Comparison of ENCODE assay signal across 20 cellular contexts in genomic region chr11:82945682-82946081, GRCh38. TPM values are rescaled to one million over a fixed set of nuclear protein-coding genes. Genes with fewer than 3 reads are reported as not detected.
DNase-seq lines count a peak whose midpoint lies in the region; ATAC-seq, FAIRE-seq and TF ChIP-seq lines count a peak whose summit lies in the region.
"Had no signal": no experiment of that assay in that cellular context is flagged by ENCODE, and none has a peak within 500 bp of the region (broad histone marks: within the 10 kb centered on the region; RNA-seq: fewer than 3 reads in every experiment).

No MANE protein-coding gene starts in this region.

- H4K91ac ChIP-seq in H1 (replicated peaks; ENCODE audit: insufficient read length, low read length), result no peak overlapping the region

- H3K56ac ChIP-seq in H1 (replicated peaks; ENCODE audit: insufficient read length, low read depth, low read length), result no peak overlapping the region

- TF ChIP-seq POLR2A in HepG2 (IDR thresholded peaks at IDR 0.05; ENCODE audit: insufficient read depth in 1 of 2, low read depth in 2 of 2, low read length in 2 of 2) (no peak), right lobe of liver (IDR thresholded peaks at IDR 0.05) (no peak), H1 (IDR thresholded peaks at IDR 0.05; ENCODE audit: control extremely low read depth in 1 of 2, low read depth in 2 of 2, low read length in 2 of 2) (no peak)

- H3K79me2 ChIP-seq in HepG2 (ENCODE audit: insufficient read depth, low read length), result no peaks in the 10 kb centered on the region
- no peaks in the 10 kb centered on the region for H3K79me2 ChIP-seq in Karpas-422 (ENCODE audit: low read length)
- H3K79me2 ChIP-seq in H1 (ENCODE audit: control insufficient read depth in 1 of 2, insufficient read depth in 2 of 2, low read length in 2 of 2), result no peaks in the 10 kb centered on the region

- no peaks in the 10 kb centered on the region; the same call in 1 of the 2 replicates for H3K23me2 ChIP-seq in H1 (ENCODE audit: low read depth, low read length)

- FAIRE-seq in HepG2 (lab: Jason Lieb, UNC), result no peak
- no peak for FAIRE-seq in H1 (lab: Jason Lieb, UNC)
- FAIRE-seq: A204.1, GM12878, K562 had no signal

- no peak overlapping the region for H3K18ac ChIP-seq in H1 (ENCODE audit: extremely low read depth, low read length)

- H3K4ac ChIP-seq in H1 (replicated peaks; ENCODE audit: insufficient read length, low read depth, low read length), result no peak overlapping the region

- no peak overlapping the region for H2BK5ac ChIP-seq in H1 (ENCODE audit: low read depth, low read length)

- H2BK20ac ChIP-seq in H1 (ENCODE audit: low read length), result no peak overlapping the region

- no peaks in the 10 kb centered on the region for H3K79me1 ChIP-seq in H1 (ENCODE audit: low read depth, low read length)

- no peak overlapping the region for H4K5ac ChIP-seq in H1 (ENCODE audit: insufficient read length, low read depth, low read length)

- no peaks in the 10 kb centered on the region for H3K9me3 ChIP-seq in HepG2 (ENCODE audit: low read length)
- no peaks in the 10 kb centered on the region for H3K9me3 ChIP-seq in right lobe of liver
- no peaks in the 10 kb centered on the region for H3K9me3 ChIP-seq in Karpas-422 (ENCODE audit: low read length)
- H3K9me3 ChIP-seq in H1 (ENCODE audit: insufficient read depth in 2 of 2, low read depth in 1 of 2, low read length in 1 of 2), result no peaks in the 10 kb centered on the region
- H3K9me3 ChIP-seq: BE2C, HAP-1 had no signal

- no peaks in the 10 kb centered on the region for H3K9me2 ChIP-seq in Karpas-422 (replicated peaks; ENCODE audit: insufficient read depth, low read length)

- TF ChIP-seq CTCF in HepG2 (CRISPR knock-in tag; IDR thresholded peaks at IDR 0.05), result no peak
- no peak for TF ChIP-seq CTCF in right lobe of liver (IDR thresholded peaks at IDR 0.05)
- no peak for TF ChIP-seq CTCF in H1 (IDR thresholded peaks at IDR 0.05; ENCODE audit: control extremely low read depth in 1 of 3, insufficient read depth in 1 of 3, low read depth in 1 of 3, low read length in 3 of 3)
- no peak for TF ChIP-seq CTCF in dorsolateral prefrontal cortex (IDR thresholded peaks at IDR 0.05 in 54 of 56, conservative IDR thresholded peaks at IDR 0.05 in 2 of 56; ENCODE audit: low read depth in 1 of 56, partially characterized antibody in 56 of 56)

- H3K9ac ChIP-seq in HepG2 (ENCODE audit: insufficient read depth, low read depth, low read length) (peak overlapping the region; percentile 30; the same call in 1 of the 2 replicates), Karpas-422 (ENCODE audit: low read length) (peak overlapping the region; percentile 27), H1 (replicated peaks in 1 of 4; ENCODE audit: extremely low read depth in 1 of 4, low read depth in 3 of 4, low read length in 3 of 4) (no peak overlapping the region)

- peak overlapping the region in 1 of 3 experiments; percentile 36; a peak in 1 of 6 replicates for H3K4me3 ChIP-seq in HepG2 (replicated peaks in 1 of 3; ENCODE audit: insufficient read depth in 1 of 3, low read depth in 2 of 3, low read length in 3 of 3)
- H3K4me3 ChIP-seq in right lobe of liver, result no peak overlapping the region
- H3K4me3 ChIP-seq in Karpas-422 (ENCODE audit: low read length), result no peak overlapping the region
- H3K4me3 ChIP-seq in H1 (ENCODE audit: extremely low read depth in 1 of 4, insufficient read depth in 2 of 4, low read depth in 3 of 4, low read length in 4 of 4), result no peak overlapping the region
- H3K4me3 ChIP-seq in dorsolateral prefrontal cortex, result no peak overlapping the region
- H3K4me3 ChIP-seq: GM12878, HAP-1, K562 had no signal

- POLR2A ChIA-PET in HepG2 (lab: Yijun Ruan, JAX) (interaction anchor here (1.1 to 1.4 kb wide), 3 partner anchors 10 to 126 kb away, joined by 4 to 7 read pairs (median 6); partner anchors contain the start of gene RAB30), H1 (lab: Charles Lee; ENCODE audit: partially characterized antibody) (no interaction called here)

- no TSS peak for BruUV-seq in HepG2 (replicated peaks; lab: Mats Ljungman, UMichigan)

- in situ Hi-C loops in HepG2 (cut with HindIII; ENCODE audit: extremely low pct_ligation_motif_present, low pct_unique_long_range_greater_than_20kb), result no loop called here

- DNase-seq in HepG2 (ENCODE audit: low spot score) (peak; percentile 28), right lobe of liver (no peak), Karpas-422 (no peak), H1 (ENCODE audit: low read depth in 1 of 2, low spot score in 2 of 2) (no peak), dorsolateral prefrontal cortex (no peak)
- DNase-seq: ACHN; BE2C; C1 segment of cervical spinal cord; CD4-positive, CD25-positive, alpha-beta regulatory T cell; CD8-positive, alpha-beta memory T cell; COR-L47; DMS153; DMS79; EL had no signal

- no peak overlapping the region for H3K14ac ChIP-seq in H1 (ENCODE audit: insufficient read length)

- H3K4me2 ChIP-seq in HepG2 (ENCODE audit: low read depth, low read length), result peak overlapping the region; percentile 54
- H3K4me2 ChIP-seq in Karpas-422 (ENCODE audit: low read depth, low read length, poor library complexity, severe bottlenecking), result peak overlapping the region; percentile 45
- H3K4me2 ChIP-seq in H1 (ENCODE audit: insufficient read depth in 1 of 2, low read depth in 2 of 2, low read length in 2 of 2), result no peak overlapping the region

- no peak overlapping the region for H2BK12ac ChIP-seq in H1 (ENCODE audit: low read depth, low read length)

- CTCF ChIA-PET in HepG2 (lab: Yijun Ruan, JAX; ENCODE audit: low intra/inter-chr PET ratio, low total read pairs) (no interaction called here), H1 (lab: Charles Lee; ENCODE audit: partially characterized antibody) (interaction anchor here (1.1 kb wide), 1 partner anchor 23 kb away, joined by 3 read pairs; no protein-coding TSS in a partner anchor)

- no peak overlapping the region for H2BK120ac ChIP-seq in H1 (replicated peaks; ENCODE audit: low read depth, low read length)

- H3K27me3 ChIP-seq in HepG2 (ENCODE audit: control insufficient read depth in 1 of 2, insufficient read depth in 2 of 2, low read length in 2 of 2) (no peaks in the 10 kb centered on the region), right lobe of liver (no peaks in the 10 kb centered on the region), Karpas-422 (ENCODE audit: low read length) (no peaks in the 10 kb centered on the region), H1 (replicated peaks in 1 of 4; ENCODE audit: control insufficient read depth in 3 of 4, extremely low read depth in 1 of 4, insufficient read depth in 3 of 4, low read length in 3 of 4) (no peaks in the 10 kb centered on the region), dorsolateral prefrontal cortex (no peaks in the 10 kb centered on the region)
- H3K27me3 ChIP-seq: BE2C had no signal

- H3K4me1 ChIP-seq in HepG2 (ENCODE audit: insufficient read depth, low read length) (peaks cover 24% of the 10 kb centered on the region), right lobe of liver (no peaks in the 10 kb centered on the region), Karpas-422 (ENCODE audit: low read length) (peaks cover 30% of the 10 kb centered on the region), H1 (replicated peaks in 1 of 4; ENCODE audit: control insufficient read depth in 3 of 4, insufficient read depth in 4 of 4, low read length in 3 of 4) (no peaks in the 10 kb centered on the region)
- H3K4me1 ChIP-seq: BE2C had no signal

- H3K23ac ChIP-seq in H1 (ENCODE audit: insufficient read length), result no peak overlapping the region

- H4K20me1 ChIP-seq in HepG2 (ENCODE audit: insufficient read depth, low read length) (no peaks in the 10 kb centered on the region), Karpas-422 (ENCODE audit: insufficient read depth, low read depth, low read length) (no peaks in the 10 kb centered on the region), H1 (replicated peaks in 1 of 2; ENCODE audit: control insufficient read depth in 1 of 2, insufficient read depth in 2 of 2, low read length in 2 of 2) (no peaks in the 10 kb centered on the region)

- intact Hi-C loops in HepG2 (cut with micrococcal nuclease; ENCODE audit: unreplicated experiment) (no loop called here), right lobe of liver (cut with DNase I) (no loop called here), dorsolateral prefrontal cortex (cut with DNase I) (no loop called here)

- no peaks in the 10 kb centered on the region for H3K36me3 ChIP-seq in HepG2 (replicated peaks in 1 of 2; ENCODE audit: control insufficient read depth in 1 of 2, insufficient read depth in 2 of 2, low read length in 2 of 2)
- H3K36me3 ChIP-seq in right lobe of liver, result no peaks in the 10 kb centered on the region
- H3K36me3 ChIP-seq in Karpas-422 (ENCODE audit: insufficient read depth, low read length), result no peaks in the 10 kb centered on the region
- H3K36me3 ChIP-seq in H1 (ENCODE audit: control insufficient read depth in 2 of 4, insufficient read depth in 4 of 4, low read length in 3 of 4), result no peaks in the 10 kb centered on the region
- H3K36me3 ChIP-seq: BE2C, HAP-1 had no signal

- H3K27ac ChIP-seq in HepG2 (ENCODE audit: extremely low read length, insufficient read depth, low read length), result no peak overlapping the region
- no peak overlapping the region for H3K27ac ChIP-seq in right lobe of liver
- peak overlapping the region; percentile 49; the same call in 1 of the 2 replicates for H3K27ac ChIP-seq in Karpas-422 (ENCODE audit: low read length)
- no peak overlapping the region for H3K27ac ChIP-seq in H1 (ENCODE audit: low read depth, low read length)
- no peak overlapping the region for H3K27ac ChIP-seq in dorsolateral prefrontal cortex

- TF ChIP-seq RAD21 in HepG2 (CRISPR knock-in tag; IDR thresholded peaks at IDR 0.05), result no peak
- no peak for TF ChIP-seq RAD21 in H1 (IDR thresholded peaks at IDR 0.05 in 1 of 2, conservative IDR thresholded peaks at IDR 0.05 in 1 of 2; ENCODE audit: low read depth in 2 of 2, low read length in 2 of 2)

- peak overlapping the region; percentile 57; the same call in 1 of the 2 replicates for H4K8ac ChIP-seq in H1 (ENCODE audit: extremely low read depth, insufficient read depth, low read length)

- no peak overlapping the region for H2AFZ ChIP-seq in HepG2 (ENCODE audit: low read length)
- peak overlapping the region; percentile 33; the same call in 1 of the 2 replicates for H2AFZ ChIP-seq in Karpas-422 (ENCODE audit: low read length)
- H2AFZ ChIP-seq in H1 (ENCODE audit: low read length), result no peak overlapping the region; the same call in 1 of the 2 replicates

- H2BK15ac ChIP-seq in H1 (ENCODE audit: low read length), result no peak overlapping the region

- peak in 1 of 2 experiments; percentile 10; a peak in 1 of 4 replicates for TF ChIP-seq EP300 in HepG2 (IDR thresholded peaks at IDR 0.05; ENCODE audit: low read depth in 2 of 2, low read length in 2 of 2)
- no peak for TF ChIP-seq EP300 in HepG2 (CRISPR knock-in tag; IDR thresholded peaks at IDR 0.05; ENCODE audit: borderline replicate concordance)
- no peak for TF ChIP-seq EP300 in H1 (IDR thresholded peaks at IDR 0.05; ENCODE audit: borderline replicate concordance in 1 of 2, low read depth in 2 of 2, low read length in 2 of 2)

- ATAC-seq in HepG2, result peak; percentile 94
- ATAC-seq in right lobe of liver, result no peak
- ATAC-seq in esophagus mucosa, result no peak
- no peak for ATAC-seq in HG03025 (IDR thresholded peaks at IDR 0.05; ENCODE audit: low FRiP score, unreplicated experiment)
- ATAC-seq: GM12878, K562 had no signal

- H2AK5ac ChIP-seq in H1 (ENCODE audit: low read depth, low read length), result no peak overlapping the region

RNA-seq across cellular contexts. Expression of gene DDIAS, which starts 44.1 kb away (rescaled TPM):
- total RNA-seq in HepG2 (2016; rRNA removed; fragmentation: Illumina TruSeq; extraction: Trizol), result 13.0 and 23.5 TPM in 2 replicates
- 4.5 and 6.3 TPM in 2 replicates for total RNA-seq in HepG2 (2016; cell fraction: cytosol; rRNA removed; fragmentation: Illumina TruSeq; extraction: Trizol; ENCODE audit: low read depth)
- 12.6 and 21.3 TPM in 2 replicates for total RNA-seq in HepG2 (2016; cell fraction: insoluble cytoplasmic fraction; rRNA removed; fragmentation: Illumina TruSeq; extraction: Trizol)
- 9.5 and 11.4 TPM in 2 replicates for total RNA-seq in HepG2 (2016; cell fraction: membrane; rRNA removed; fragmentation: Illumina TruSeq; extraction: Trizol)
- total RNA-seq in HepG2 (2016; cell fraction: nucleus; rRNA removed; fragmentation: Illumina TruSeq; extraction: Trizol), result 9.5 and 11.1 TPM in 2 replicates
- 2.2 and 3.5 TPM in 2 replicates for polyA plus RNA-seq in HepG2 (2011; rRNA removed)
- polyA plus RNA-seq in HepG2 (2011; cell fraction: cytosol; rRNA removed), result 1.6 and 2.0 TPM in 2 replicates
- polyA plus RNA-seq in HepG2 (2011; cell fraction: nucleus; rRNA removed), result 1.0 and 1.6 TPM in 2 replicates
- 1.7 and 5.3 TPM in 2 replicates for polyA plus RNA-seq in HepG2 (2012)
- 0.66 and 0.94 TPM in 2 replicates for polyA plus RNA-seq in HepG2 (2016; cell fraction: cytosol; fragmentation: Illumina TruSeq; extraction: Trizol; ENCODE audit: low read depth)
- polyA plus RNA-seq in HepG2 (2016; cell fraction: insoluble cytoplasmic fraction; fragmentation: Illumina TruSeq; extraction: Trizol; ENCODE audit: low read depth), result 13.7 and 16.2 TPM in 2 replicates
- 2.6 and 3.1 TPM in 2 replicates for polyA plus RNA-seq in HepG2 (2016; cell fraction: membrane; fragmentation: Illumina TruSeq; extraction: Trizol; ENCODE audit: low read depth)
- polyA plus RNA-seq in HepG2 (2016; cell fraction: nucleus; fragmentation: Illumina TruSeq; extraction: Trizol; ENCODE audit: insufficient read depth, low read depth), result 11.7 and 12.4 TPM in 2 replicates
- polyA minus RNA-seq in HepG2 (2011; rRNA and poly(A)+ RNA removed; ENCODE audit: low replicate concordance), result 10.5 and 39.5 TPM in 2 replicates
- 1.9 and 3.3 TPM in 2 replicates for polyA minus RNA-seq in HepG2 (2011; cell fraction: cytosol; rRNA and poly(A)+ RNA removed)
- 2.1 and 3.9 TPM in 2 replicates for polyA minus RNA-seq in HepG2 (2011; cell fraction: nucleus; rRNA and poly(A)+ RNA removed)
- total RNA-seq in right lobe of liver, result 1 to 10 TPM in 3 of 6 experiments, under 1 TPM in 3; 0.83 to 3.1 (median 1.2) TPM
- 9.3 and 26.8 TPM in 2 replicates for total RNA-seq in Karpas-422 (2014; rRNA removed; shearing (Covaris generic); ENCODE audit: low replicate concordance)
- total RNA-seq in H1 (2021; fragmentation: NEBNext Ultra II Directional; extraction: Animal tissue kit (Norgen Biotek cat#: 25700)), result 24.0 and 25.7 TPM in 2 replicates
- polyA plus RNA-seq in H1 (2011; rRNA removed), result 6.2 and 11.6 TPM in 2 replicates
- polyA plus RNA-seq in H1 (2011; cell fraction: cytosol; rRNA removed), result 11.2 TPM
- polyA plus RNA-seq in H1 (2011; cell fraction: nucleus; rRNA removed), result 13.7 TPM
- polyA plus RNA-seq in H1 (2012, experiment 1 of 2), result 13.0 to 25.1 TPM (median 22.2 TPM) in 4 replicates
- 1.9 TPM for polyA plus RNA-seq in H1 (2012, experiment 2 of 2)
- polyA plus RNA-seq in H1 (2013, experiment 1 of 2), result 18.6 TPM
- 18.7 TPM for polyA plus RNA-seq in H1 (2013, experiment 2 of 2)
- 38.5 and 40.0 TPM in 2 replicates for polyA minus RNA-seq in H1 (2011; rRNA and poly(A)+ RNA removed)
- polyA minus RNA-seq in H1 (2011; cell fraction: cytosol; rRNA and poly(A)+ RNA removed), result 11.2 TPM
- polyA minus RNA-seq in H1 (2011; cell fraction: nucleus; rRNA and poly(A)+ RNA removed), result 51.0 TPM
- total RNA-seq in dorsolateral prefrontal cortex, result 1 to 10 TPM in 25 of 120 experiments, under 1 TPM in 81, not detected in 14; 0.13 to 3.0 (median 0.64) TPM
- 8.9 TPM for total RNA-seq in esophagus mucosa

RNA-seq across cellular contexts. Expression of gene PRCP, which starts 45.5 kb away (rescaled TPM):
- total RNA-seq in HepG2 (2016; rRNA removed; fragmentation: Illumina TruSeq; extraction: Trizol) (49.9 and 84.2 TPM in 2 replicates), right lobe of liver (10 to 100 TPM; 35.4 to 84.9 (median 49.4) TPM), dorsolateral prefrontal cortex (100 to 1,000 TPM in 1 of 120 experiments, 10 to 100 TPM in 119; 38.4 to 137 (median 59.7) TPM), esophagus mucosa (48.5 TPM)
- total RNA-seq in HepG2 (2016; cell fraction: cytosol; rRNA removed; fragmentation: Illumina TruSeq; extraction: Trizol; ENCODE audit: low read depth), result 12.9 and 14.2 TPM in 2 replicates
- 49.2 and 86.3 TPM in 2 replicates for total RNA-seq in HepG2 (2016; cell fraction: insoluble cytoplasmic fraction; rRNA removed; fragmentation: Illumina TruSeq; extraction: Trizol)
- total RNA-seq in HepG2 (2016; cell fraction: membrane; rRNA removed; fragmentation: Illumina TruSeq; extraction: Trizol), result 29.1 and 33.4 TPM in 2 replicates
- 75.4 and 86.0 TPM in 2 replicates for total RNA-seq in HepG2 (2016; cell fraction: nucleus; rRNA removed; fragmentation: Illumina TruSeq; extraction: Trizol)
- polyA plus RNA-seq in HepG2 (2011; rRNA removed) (79.7 and 105 TPM in 2 replicates), H1 (2011; rRNA removed) (44.2 and 84.4 TPM in 2 replicates)
- 63.3 and 100 TPM in 2 replicates for polyA plus RNA-seq in HepG2 (2011; cell fraction: cytosol; rRNA removed)
- 24.2 and 26.5 TPM in 2 replicates for polyA plus RNA-seq in HepG2 (2011; cell fraction: nucleus; rRNA removed)
- polyA plus RNA-seq in HepG2 (2012), result 56.3 and 103 TPM in 2 replicates
- 12.6 and 13.4 TPM in 2 replicates for polyA plus RNA-seq in HepG2 (2016; cell fraction: cytosol; fragmentation: Illumina TruSeq; extraction: Trizol; ENCODE audit: low read depth)
- 48.2 and 49.2 TPM in 2 replicates for polyA plus RNA-seq in HepG2 (2016; cell fraction: insoluble cytoplasmic fraction; fragmentation: Illumina TruSeq; extraction: Trizol; ENCODE audit: low read depth)
- 27.2 and 33.0 TPM in 2 replicates for polyA plus RNA-seq in HepG2 (2016; cell fraction: membrane; fragmentation: Illumina TruSeq; extraction: Trizol; ENCODE audit: low read depth)
- 84.6 and 95.4 TPM in 2 replicates for polyA plus RNA-seq in HepG2 (2016; cell fraction: nucleus; fragmentation: Illumina TruSeq; extraction: Trizol; ENCODE audit: insufficient read depth, low read depth)
- polyA minus RNA-seq in HepG2 (2011; rRNA and poly(A)+ RNA removed; ENCODE audit: low replicate concordance), result 22.7 and 35.1 TPM in 2 replicates
- polyA minus RNA-seq in HepG2 (2011; cell fraction: cytosol; rRNA and poly(A)+ RNA removed), result 55.6 and 56.6 TPM in 2 replicates
- 29.0 and 33.7 TPM in 2 replicates for polyA minus RNA-seq in HepG2 (2011; cell fraction: nucleus; rRNA and poly(A)+ RNA removed)
- total RNA-seq in Karpas-422 (2014; rRNA removed; shearing (Covaris generic); ENCODE audit: low replicate concordance), result 17.9 and 46.1 TPM in 2 replicates
- total RNA-seq in H1 (2021; fragmentation: NEBNext Ultra II Directional; extraction: Animal tissue kit (Norgen Biotek cat#: 25700)), result 62.6 and 63.8 TPM in 2 replicates
- polyA plus RNA-seq in H1 (2011; cell fraction: cytosol; rRNA removed), result 61.6 TPM
- 24.4 TPM for polyA plus RNA-seq in H1 (2011; cell fraction: nucleus; rRNA removed)
- 53.0 to 122 TPM (median 59.7 TPM) in 4 replicates for polyA plus RNA-seq in H1 (2012, experiment 1 of 2)
- polyA plus RNA-seq in H1 (2012, experiment 2 of 2), result 34.4 TPM
- 90.8 TPM for polyA plus RNA-seq in H1 (2013, experiment 1 of 2)
- polyA plus RNA-seq in H1 (2013, experiment 2 of 2), result 95.5 TPM
- 45.8 and 58.1 TPM in 2 replicates for polyA minus RNA-seq in H1 (2011; rRNA and poly(A)+ RNA removed)
- polyA minus RNA-seq in H1 (2011; cell fraction: cytosol; rRNA and poly(A)+ RNA removed), result 43.3 TPM
- polyA minus RNA-seq in H1 (2011; cell fraction: nucleus; rRNA and poly(A)+ RNA removed), result 26.4 TPM

Comparison
In these comparisons a context has a peak if more than half of its experiments do, and no peak if none do; other contexts are left out.
1. H3K4me2 ChIP-seq: peak in HepG2 (single experiment) and Karpas-422 (single experiment); none in H1 (0 of 2).
2. H3K9ac ChIP-seq: peak in HepG2 (single experiment) and Karpas-422 (single experiment); none in H1 (0 of 4).
3. Of the 41 proteins assayed by ChIP-seq in both HepG2 and H1: peak only in HepG2: MAX and RXRA; only in H1: none; in both: none; in neither: 38; mixed calls (peak in some experiments, not most) for 1.